ENCODE assay signal across 1 cellular context in the genomic region with DNA sequence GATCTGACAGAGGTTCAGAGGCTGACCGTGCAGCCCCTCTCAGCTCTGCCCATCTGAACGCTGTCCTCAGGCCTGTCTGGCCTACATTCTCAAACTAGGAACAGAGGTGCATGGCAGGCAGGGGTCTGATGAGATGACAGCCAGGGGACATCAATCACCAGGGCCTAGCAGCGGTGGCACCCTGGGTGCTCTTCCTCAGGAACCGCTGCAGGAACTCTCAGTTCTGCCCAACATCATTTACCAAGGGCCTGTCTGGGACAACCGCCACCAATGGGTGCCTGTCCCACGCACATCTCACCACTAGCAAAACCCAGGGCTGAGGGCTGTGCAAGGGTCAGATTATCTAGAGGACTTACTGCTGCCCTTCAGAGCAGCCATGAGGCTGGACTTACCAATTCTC.
TF ChIP-seq lines count a peak whose summit lies in the region.

No MANE protein-coding gene starts in this region.

TF ChIP-seq in IMR-90, 13 proteins besides CTCF, POLR2A, EP300 and RAD21 (continued from another document):
- TF ChIP-seq, protein P1, sequence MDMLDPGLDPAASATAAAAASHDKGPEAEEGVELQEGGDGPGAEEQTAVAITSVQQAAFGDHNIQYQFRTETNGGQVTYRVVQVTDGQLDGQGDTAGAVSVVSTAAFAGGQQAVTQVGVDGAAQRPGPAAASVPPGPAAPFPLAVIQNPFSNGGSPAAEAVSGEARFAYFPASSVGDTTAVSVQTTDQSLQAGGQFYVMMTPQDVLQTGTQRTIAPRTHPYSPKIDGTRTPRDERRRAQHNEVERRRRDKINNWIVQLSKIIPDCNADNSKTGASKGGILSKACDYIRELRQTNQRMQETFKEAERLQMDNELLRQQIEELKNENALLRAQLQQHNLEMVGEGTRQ (IDR thresholded peaks at IDR 0.05; ENCODE audit: low read depth, low read length) = no peak
- TF ChIP-seq MAZ (IDR thresholded peaks at IDR 0.05; ENCODE audit: borderline replicate concordance, low read depth, low read length) = no peak
